19 cellular contexts compared by ENCODE assay signal in genomic region chr14:55449116-55449515, GRCh38. TPM values are rescaled to one million over a fixed set of nuclear protein-coding genes. Genes with fewer than 3 reads are reported as not detected.
DNase-seq lines count a peak whose midpoint lies in the region; ATAC-seq and TF ChIP-seq lines count a peak whose summit lies in the region.
"Had no signal": no experiment of that assay in that cellular context is flagged by ENCODE, and none has a peak within 500 bp of the region (broad histone marks: within the 10 kb centered on the region; RNA-seq: fewer than 3 reads in every experiment).

No MANE protein-coding gene starts in this region.

- DNase-seq in PC-9, result no peak
- peak; percentile 28 for DNase-seq in choroid plexus epithelial cell (ENCODE audit: low read depth)
- DNase-seq in glutamatergic neuron, result no peak
- no peak for DNase-seq in substantia nigra (lab: John Stamatoyannopoulos, UW)
- no peak for DNase-seq in mucosa of descending colon
- DNase-seq: GM23248; HCEC 1CT; KBM-7; NCI-H1417; NCI-H187; NCI-H2171; NK-92 treated with Interleukin-12 subunit alpha and Interleukin-12 subunit beta, amount 100 ng/mL, for 24 hours; SIG-M5 had no signal

- H2AFZ ChIP-seq in ACC112 (ENCODE audit: low read length, unreplicated experiment) (no peak overlapping the region), PC-9 (no peak overlapping the region)
- H2AFZ ChIP-seq: GM23248 had no signal

- H3K9me2 ChIP-seq in PC-9 (ENCODE audit: insufficient read depth), result no peaks in the 10 kb centered on the region

- H3K27ac ChIP-seq in ACC112 (ENCODE audit: low read depth, low read length) (peak overlapping the region; percentile 91), PC-9 (peak overlapping the region; percentile 86), substantia nigra (ENCODE audit: low read depth, low read length, poor library complexity, severe bottlenecking) (no peak overlapping the region)
- H3K27ac ChIP-seq: BLaER1 treated with 17β-estradiol and CSF1 and Interleukin-3, amounts not matched to agents 10 nM and 100 nM had no signal

- POLR2A ChIA-PET in PC-9 (lab: Charles Lee; ENCODE audit: unreplicated experiment), result no interaction called here

- H3K27me3 ChIP-seq in ACC112 (ENCODE audit: insufficient read depth, low read length) (no peaks in the 10 kb centered on the region), PC-9 (ENCODE audit: insufficient read depth, low read depth) (no peaks in the 10 kb centered on the region)
- H3K27me3 ChIP-seq: BLaER1 treated with 17β-estradiol and CSF1 and Interleukin-3, amounts not matched to agents 10 nM and 100 nM had no signal

- TF ChIP-seq CTCF in PC-9 (conservative IDR thresholded peaks at IDR 0.05) (no peak), choroid plexus epithelial cell (conservative IDR thresholded peaks at IDR 0.05; ENCODE audit: low read depth, low read length) (no peak), glutamatergic neuron (IDR thresholded peaks at IDR 0.05; ENCODE audit: partially characterized antibody, unreplicated experiment) (no peak), mucosa of descending colon (IDR thresholded peaks at IDR 0.05) (no peak)

- H3K4me1 ChIP-seq in ACC112 (ENCODE audit: control insufficient read depth, insufficient read depth, low read length, unreplicated experiment), result peaks cover 67% of the 10 kb centered on the region
- peaks cover 78% of the 10 kb centered on the region for H3K4me1 ChIP-seq in PC-9 (replicated peaks; ENCODE audit: insufficient read depth)
- H3K4me1 ChIP-seq in mucosa of descending colon (ENCODE audit: low read depth), result peaks cover 19% of the 10 kb centered on the region

- no peaks in the 10 kb centered on the region for H3K27me3 Mint-ChIP-seq in glutamatergic neuron (ENCODE audit: unreplicated experiment)

- H3K4me3 ChIP-seq in ACC112 (ENCODE audit: low read depth, low read length) (no peak overlapping the region), PC-9 (no peak overlapping the region), choroid plexus epithelial cell (ENCODE audit: low read depth, low read length) (no peak overlapping the region), mucosa of descending colon (no peak overlapping the region)
- H3K4me3 ChIP-seq: BLaER1 treated with 17β-estradiol and CSF1 and Interleukin-3, amounts not matched to agents 10 nM and 100 nM; GM23248 had no signal

- H3K79me2 ChIP-seq in ACC112 (ENCODE audit: control insufficient read depth, insufficient read depth, low read length, unreplicated experiment), result no peaks in the 10 kb centered on the region
- H3K79me2 ChIP-seq in PC-9 (ENCODE audit: low read depth), result no peaks in the 10 kb centered on the region

- H3K36me3 Mint-ChIP-seq in glutamatergic neuron (ENCODE audit: unreplicated experiment), result no peaks in the 10 kb centered on the region

- BruUV-seq in PC-9 (replicated peaks; lab: Mats Ljungman, UMichigan), result no TSS peak

- no peaks in the 10 kb centered on the region for H3K9me3 ChIP-seq in PC-9 (ENCODE audit: insufficient read depth, low read depth)
- H3K9me3 ChIP-seq in mucosa of descending colon, result no peaks in the 10 kb centered on the region
- H3K9me3 ChIP-seq: BLaER1 treated with 17β-estradiol and CSF1 and Interleukin-3, amounts not matched to agents 10 nM and 100 nM had no signal

- ATAC-seq in HG02678 (IDR thresholded peaks at IDR 0.05; ENCODE audit: unreplicated experiment) (no peak), mucosa of descending colon (no peak), HG03095 (IDR thresholded peaks at IDR 0.05; ENCODE audit: unreplicated experiment) (no peak)

- H3F3A ChIP-seq in PC-9 (ENCODE audit: insufficient read depth, low read depth), result peaks cover 33% of the 10 kb centered on the region

- no peaks in the 10 kb centered on the region for H3K9me3 Mint-ChIP-seq in glutamatergic neuron (ENCODE audit: unreplicated experiment)

- no peaks in the 10 kb centered on the region for H4K20me1 ChIP-seq in PC-9 (ENCODE audit: insufficient read depth)
- H4K20me1 ChIP-seq: BLaER1 treated with 17β-estradiol and CSF1 and Interleukin-3, amounts not matched to agents 10 nM and 100 nM had no signal

- CTCF ChIA-PET in PC-9 (lab: Charles Lee), result interaction anchor here (0.6 kb wide), 1 partner anchor 151 kb away, joined by 3 read pairs; no protein-coding TSS in a partner anchor

- H3K4me2 ChIP-seq in PC-9, result no peak overlapping the region

- no peak overlapping the region for H3K4me3 Mint-ChIP-seq in glutamatergic neuron (ENCODE audit: unreplicated experiment)

- H3K36me3 ChIP-seq in ACC112 (ENCODE audit: insufficient read depth, low read length), result no peaks in the 10 kb centered on the region
- H3K36me3 ChIP-seq in PC-9 (ENCODE audit: low read depth), result no peaks in the 10 kb centered on the region
- H3K36me3 ChIP-seq in mucosa of descending colon (ENCODE audit: low read depth), result no peaks in the 10 kb centered on the region
- H3K36me3 ChIP-seq: BLaER1 treated with 17β-estradiol and CSF1 and Interleukin-3, amounts not matched to agents 10 nM and 100 nM had no signal

- H3K4me1 Mint-ChIP-seq in glutamatergic neuron (ENCODE audit: low read depth, unreplicated experiment), result peaks cover 14% of the 10 kb centered on the region

- H3K27ac Mint-ChIP-seq in glutamatergic neuron (ENCODE audit: unreplicated experiment), result peak overlapping the region; percentile 30

- intact Hi-C loops in PC-9 (cut with micrococcal nuclease; ENCODE audit: unreplicated experiment) (loop anchor here (2.0 to 10.0 kb wide), 3 partner anchors 158 to 250 kb away; no protein-coding TSS in a partner anchor), mucosa of descending colon (cut with DNase I, micrococcal nuclease) (no loop called here)

RNA-seq across cellular contexts. Expression of gene TBPL2, which starts 8.7 kb away (rescaled TPM):
- total RNA-seq in PC-9 (2021), result not detected in 2 replicates
- total RNA-seq in glutamatergic neuron (ENCODE audit: unreplicated experiment), result not detected
- total RNA-seq in mucosa of descending colon, result not detected
- total RNA-seq: A673, GM23248, RPMI7951 had no signal

RNA-seq across cellular contexts. Expression of gene ATG14, which starts 37.5 kb away (rescaled TPM):
- total RNA-seq in PC-9 (2021) (13.6 and 14.6 TPM in 2 replicates), glutamatergic neuron (ENCODE audit: unreplicated experiment) (13.5 TPM), mucosa of descending colon (10 to 100 TPM in 2 of 3 donors, 1 to 10 TPM in 1; 8.3 to 15.1 (median 10.8) TPM)
